13 cellular contexts compared by ENCODE assay signal in the genomic region with DNA sequence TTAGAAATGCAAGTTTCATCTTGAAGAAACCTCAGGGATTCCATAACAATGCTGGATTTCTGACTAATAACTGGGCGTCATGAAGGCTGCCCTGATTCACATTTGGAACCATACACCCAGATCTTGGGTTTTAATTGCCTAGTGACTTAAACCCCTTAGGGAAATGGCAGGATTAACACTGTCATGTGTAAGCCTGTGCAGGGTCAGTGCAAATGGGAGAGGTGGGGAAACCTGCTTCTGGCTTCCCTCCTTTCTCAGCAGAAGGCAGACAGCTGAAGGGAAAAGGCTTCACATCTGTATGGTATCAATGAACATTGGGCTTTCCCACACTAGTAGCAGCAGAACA.
"Had no signal": no experiment of that assay in that cellular context is flagged by ENCODE, and none has a peak within 500 bp of the region (broad histone marks: within the 10 kb centered on the region; RNA-seq: fewer than 3 reads in every experiment).

No MANE protein-coding gene starts in this region.

- H3K36me3 ChIP-seq: brain microvascular endothelial cell, gastroesophageal sphincter, lower lobe of right lung, thyroid gland, uterus had no signal

- H3K4me3 ChIP-seq: gastroesophageal sphincter, lower lobe of right lung, thyroid gland, uterus had no signal

- H3K27ac ChIP-seq: brain microvascular endothelial cell, gastroesophageal sphincter, lower lobe of right lung, thyroid gland, uterus had no signal

- DNase-seq: activated naive CD4-positive, alpha-beta T cell; activated naive CD8-positive, alpha-beta T cell treated with anti-CD3 and anti-CD28 coated beads, Interleukin-2, amount 10 ng/mL, durations not matched to agents 7 days and 5 days; cerebellar nuclear complex; dermis blood vessel endothelial cell; effector memory CD8-positive, alpha-beta T cell; left colon; lower lobe of right lung; stimulated activated CD4-positive, alpha-beta T cell treated with anti-CD3 and anti-CD28 coated beads, Interleukin-12 subunit alpha, Interleukin-12 subunit beta, amount 100 ng/mL, for 4 hours; thyroid gland had no signal

- ATAC-seq: effector memory CD8-positive, alpha-beta T cell; gastroesophageal sphincter; left colon; lower lobe of right lung; stimulated activated memory B cell treated with anti-CD40 and anti-IgM and Interleukin-4, amounts not matched to agents 10 μg/mL and 1 μg/mL and 100 μg/mL, for 72 hours had no signal

- H3K9me3 ChIP-seq: gastroesophageal sphincter, lower lobe of right lung, thyroid gland, uterus had no signal

- H3K27me3 ChIP-seq: brain microvascular endothelial cell, thyroid gland, uterus had no signal

- H3K4me1 ChIP-seq: gastroesophageal sphincter, lower lobe of right lung, thyroid gland, uterus had no signal
